2 cellular contexts compared by ENCODE assay signal in the genomic region with DNA sequence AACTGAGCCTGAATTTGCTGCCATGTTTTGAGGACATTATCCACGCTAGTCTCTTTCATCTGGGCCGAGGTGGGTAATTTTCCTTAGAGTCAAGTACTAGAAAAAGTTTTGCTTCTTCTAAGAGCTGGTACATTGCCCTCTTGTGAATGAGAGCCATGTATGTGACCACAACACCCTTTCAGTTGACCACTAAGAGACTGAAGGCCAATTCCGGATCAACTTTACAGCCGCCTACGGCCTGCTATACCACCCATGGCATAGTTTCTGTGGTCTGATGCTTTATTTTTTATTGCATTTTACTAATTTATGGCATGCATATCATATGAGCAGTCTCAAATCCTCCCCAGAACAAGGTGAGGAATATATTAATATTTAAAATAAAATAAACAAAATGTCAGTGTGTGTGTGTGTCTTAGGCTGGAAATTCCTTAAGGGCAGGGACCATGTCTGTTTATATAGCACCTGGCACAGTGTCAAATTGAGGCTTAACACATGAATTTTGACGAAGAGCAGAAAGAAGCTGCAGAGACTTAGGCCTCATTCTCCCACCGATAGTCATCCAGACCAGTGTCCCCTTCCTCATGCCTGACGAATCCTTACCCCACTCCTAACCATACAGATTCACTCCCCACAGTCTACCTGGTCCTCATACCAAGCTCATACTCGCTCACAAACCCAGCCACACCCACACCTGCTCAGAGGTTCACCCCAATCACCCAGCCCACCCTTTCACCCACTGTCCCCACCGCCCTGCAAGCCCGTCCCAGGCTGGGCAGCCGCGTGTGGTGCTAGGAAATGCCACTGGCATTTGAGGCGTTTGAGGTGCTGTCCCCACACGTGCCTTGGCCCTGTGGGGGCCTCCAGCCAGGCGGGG.
TF ChIP-seq lines count a peak whose summit lies in the region.

No MANE protein-coding gene starts in this region.

TF ChIP-seq in IMR-90, 13 proteins besides CTCF, POLR2A, EP300 and RAD21 (continued from another document):
- TF ChIP-seq USF2 (IDR thresholded peaks at IDR 0.05; ENCODE audit: low read depth, low read length) (no peak), MAFK (IDR thresholded peaks at IDR 0.05; ENCODE audit: low read depth, low read length) (no peak), CEBPB (IDR thresholded peaks at IDR 0.05; ENCODE audit: low read depth, low read length) (no peak), MXI1 (IDR thresholded peaks at IDR 0.05; ENCODE audit: borderline replicate concordance, low read depth, low read length) (no peak), NFE2L2 (IDR thresholded peaks at IDR 0.05; ENCODE audit: low read depth, low read length) (no peak), FOS (IDR thresholded peaks at IDR 0.05; ENCODE audit: low read depth, low read length) (no peak), RFX5 (IDR thresholded peaks at IDR 0.05; ENCODE audit: low read depth, low read length) (no peak), BHLHE40 (IDR thresholded peaks at IDR 0.05; ENCODE audit: low read depth, low read length) (no peak), ELK1 (IDR thresholded peaks at IDR 0.05; ENCODE audit: borderline replicate concordance, low read depth, low read length) (no peak), RCOR1 (IDR thresholded peaks at IDR 0.05; ENCODE audit: insufficient replicate concordance, low read length) (no peak)

TF ChIP-seq in SK-N-SH treated with all-trans-retinoic acid at 6 μM for 48 hours, 23 proteins besides CTCF, POLR2A, EP300 and RAD21:
- no peak for TF ChIP-seq CREB5 (CRISPR knock-in tag; IDR thresholded peaks at IDR 0.05; ENCODE audit: low read depth)
